10 cellular contexts compared by ENCODE assay signal in the genomic region with DNA sequence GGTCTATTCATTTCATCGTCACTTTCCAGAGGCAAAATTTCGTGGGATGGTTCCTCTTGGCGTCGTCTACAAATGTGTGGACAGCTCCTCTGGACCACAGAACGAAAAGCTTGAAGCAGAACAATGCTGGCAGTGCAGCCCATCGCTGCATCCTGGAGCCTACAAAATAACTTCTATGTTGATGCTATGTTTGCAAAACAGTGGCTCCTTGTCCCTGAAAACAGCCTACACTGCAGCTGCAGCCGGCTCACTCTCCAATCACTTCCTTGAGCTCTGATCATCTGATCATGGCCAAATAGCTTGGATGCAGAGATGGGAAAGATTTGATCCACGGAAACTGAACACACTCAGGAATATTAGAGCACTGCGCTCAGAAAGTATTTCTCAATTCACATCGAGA.
DNase-seq lines count a peak whose midpoint lies in the region; ATAC-seq and TF ChIP-seq lines count a peak whose summit lies in the region.
"Had no signal": no experiment of that assay in that cellular context is flagged by ENCODE, and none has a peak within 500 bp of the region (broad histone marks: within the 10 kb centered on the region; RNA-seq: fewer than 3 reads in every experiment).

No MANE protein-coding gene starts in this region.

- no peaks in the 10 kb centered on the region for H3K9me3 Mint-ChIP-seq in natural killer cell

- no peak overlapping the region for H3K4me3 ChIP-seq in AG10803 (ENCODE audit: low read length)
- H3K4me3 ChIP-seq in dorsolateral prefrontal cortex, result peak overlapping the region; percentile 5 to 71 (median 47)

- H3K27me3 Mint-ChIP-seq in natural killer cell (ENCODE audit: low read depth in 2 of 2), result no peaks in the 10 kb centered on the region

- no peaks in the 10 kb centered on the region for H3K36me3 Mint-ChIP-seq in natural killer cell

- H3K4me3 Mint-ChIP-seq in natural killer cell, result no peak overlapping the region

- ATAC-seq in natural killer cell, result no peak

- peaks cover 76 to 81% of the 10 kb centered on the region in 2 donors for H3K4me1 Mint-ChIP-seq in natural killer cell

- intact Hi-C loops in dorsolateral prefrontal cortex (cut with DNase I) (loop anchor here in 1 of 2 donors (10.0 kb wide), 1 partner anchor 197 kb away; no protein-coding TSS in a partner anchor), natural killer cell (cut with micrococcal nuclease) (loop anchor here (2.0 kb wide), 1 partner anchor 35 kb away; no protein-coding TSS in a partner anchor)

- DNase-seq in AG10803 (ENCODE audit: low read depth), result peak; percentile 9
- peak; percentile 68 for DNase-seq in NCI-H2227 (lab: John Stamatoyannopoulos, UW; ENCODE audit: unreplicated experiment)
- peak; percentile 12 to 88 (median 78) for DNase-seq in dorsolateral prefrontal cortex
- DNase-seq in natural killer cell, result no peak
- no peak for DNase-seq in activated CD4-positive, CD25-positive, alpha-beta regulatory T cell treated with anti-CD3 and anti-CD28 coated beads, Interleukin-2, amount 50 U/mL, for 72 hours
- no peak for DNase-seq in HPDE6-E6E7 (ENCODE audit: extremely low spot score)
- no peak for DNase-seq in NCI-H1105 treated with DMSO at 0.1 percent for 48 hours (lab: John Stamatoyannopoulos, UW)
- DNase-seq in mesenteric fat pad (ENCODE audit: low spot score), result no peak
- DNase-seq: NCI-H510A treated with DMSO at 0.1 percent for 48 hours had no signal

- TF ChIP-seq CTCF in AG10803 (conservative IDR thresholded peaks at IDR 0.05; ENCODE audit: low read length), result no peak
- TF ChIP-seq CTCF in dorsolateral prefrontal cortex (IDR thresholded peaks at IDR 0.05 in 54 of 56, conservative IDR thresholded peaks at IDR 0.05 in 2 of 56; ENCODE audit: low read depth in 1 of 56, partially characterized antibody in 56 of 56), result peak in 7 of 56 donors; percentile 2 to 36 (median 15)
- no peak for TF ChIP-seq CTCF in natural killer cell (IDR thresholded peaks at IDR 0.05)

- peak overlapping the region; percentile 85 to 93 for H3K27ac Mint-ChIP-seq in natural killer cell

- peak overlapping the region in 58 of 59 donors; percentile 53 to 93 (median 86) for H3K27ac ChIP-seq in dorsolateral prefrontal cortex
- H3K27ac ChIP-seq: neutrophil had no signal

- H3K27me3 ChIP-seq in dorsolateral prefrontal cortex, result peaks cover 0 to 3% (median 0%) of the 10 kb centered on the region in 45 donors
- H3K27me3 ChIP-seq: neutrophil had no signal

Comparison
In these comparisons a context has a peak if more than half of its experiments do, and no peak if none do; other contexts are left out.
1. DNase-seq: peak in AG10803 (single experiment), NCI-H2227 (single experiment) and dorsolateral prefrontal cortex (10 of 10); none in natural killer cell (single experiment), activated CD4-positive, CD25-positive, alpha-beta regulatory T cell treated with anti-CD3 and anti-CD28 coated beads, Interleukin-2, amount 50 U/mL, for 72 hours (single experiment), HPDE6-E6E7 (single experiment), NCI-H1105 treated with DMSO at 0.1 percent for 48 hours (single experiment) and mesenteric fat pad (single experiment).